ENCODE assay signal across 19 cellular contexts in the genomic region with DNA sequence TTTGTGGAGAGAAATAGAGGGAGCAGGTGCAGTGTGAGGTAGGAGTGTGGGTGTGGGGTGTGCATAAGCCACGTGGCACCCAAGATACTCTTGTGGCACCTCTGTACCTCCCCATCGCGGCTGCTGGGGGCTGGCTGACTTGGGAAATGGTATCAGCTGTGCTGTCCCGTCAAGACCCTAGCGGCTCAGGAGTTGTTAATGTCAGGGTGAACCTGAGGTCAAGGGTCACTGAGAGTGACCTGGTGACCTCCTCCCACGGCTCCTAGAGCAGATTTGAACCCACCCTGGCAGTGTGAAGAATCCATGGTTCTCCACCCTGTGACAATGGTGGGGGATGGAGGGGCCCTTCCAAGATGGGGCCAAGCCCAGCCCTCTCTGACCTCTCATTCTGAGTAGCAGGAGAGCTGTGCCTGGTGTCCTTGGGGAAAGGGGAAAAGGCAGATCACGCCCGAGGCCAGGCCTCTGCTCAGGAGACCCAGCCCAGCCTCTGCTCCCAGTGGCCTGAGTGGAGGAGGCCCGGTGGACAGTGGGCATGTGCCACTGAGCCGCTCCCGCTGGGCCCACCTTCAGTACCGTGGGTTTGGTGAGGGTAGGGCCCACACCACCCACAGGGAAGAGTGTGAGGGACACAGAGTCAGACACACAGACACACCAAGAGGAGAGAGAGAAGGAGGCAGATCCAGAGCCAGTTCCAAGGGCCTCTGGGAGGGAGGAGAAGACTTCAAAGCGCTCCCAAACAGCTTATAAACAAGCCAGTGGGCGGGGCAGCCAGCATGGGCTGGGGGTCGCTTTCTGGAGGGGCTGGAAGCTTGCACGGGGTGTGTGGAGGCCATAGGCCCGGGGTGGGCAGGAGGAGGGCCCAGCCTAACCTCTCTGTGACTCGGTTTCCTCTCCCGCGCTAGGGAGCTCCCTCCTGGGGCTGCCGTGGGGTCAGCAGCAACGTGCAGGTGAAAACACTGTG. TPM values are rescaled to one million over a fixed set of nuclear protein-coding genes. Genes with fewer than 3 reads are reported as not detected.
"Had no signal": no experiment of that assay in that cellular context is flagged by ENCODE, and none has a peak within 500 bp of the region (broad histone marks: within the 10 kb centered on the region; RNA-seq: fewer than 3 reads in every experiment).

No MANE protein-coding gene starts in this region.

- ATAC-seq: activated CD8-positive, alpha-beta T cell treated with anti-CD3 and anti-CD28 coated beads for 36 hours; gastrocnemius medialis; naive thymus-derived CD4-positive, alpha-beta T cell; stimulated activated naive CD8-positive, alpha-beta T cell treated with anti-CD3 and anti-CD28 coated beads, Interleukin-15, amount 100 ng/mL, for 72 hours had no signal

- H3K27ac ChIP-seq: adrenal gland, epithelial cell of prostate, gastrocnemius medialis, upper lobe of right lung had no signal

- H3K27me3 ChIP-seq: adrenal gland, gastrocnemius medialis, testis, upper lobe of right lung had no signal

- H3K36me3 Mint-ChIP-seq: naive thymus-derived CD4-positive, alpha-beta T cell had no signal

- H3K9me3 ChIP-seq: adrenal gland, gastrocnemius medialis, testis, upper lobe of right lung had no signal

- H3K4me3 Mint-ChIP-seq: activated CD8-positive, alpha-beta T cell treated with anti-CD3 and anti-CD28 coated beads for 36 hours; naive thymus-derived CD4-positive, alpha-beta T cell; stimulated activated naive CD8-positive, alpha-beta T cell treated with anti-CD3 and anti-CD28 coated beads, Interleukin-15, amount 100 ng/mL, for 72 hours had no signal

- H3K4me1 ChIP-seq: adrenal gland had no signal

- H3K27ac Mint-ChIP-seq: activated CD8-positive, alpha-beta T cell treated with anti-CD3 and anti-CD28 coated beads for 36 hours; naive thymus-derived CD4-positive, alpha-beta T cell had no signal

- H3K9me3 Mint-ChIP-seq: activated CD8-positive, alpha-beta T cell treated with anti-CD3 and anti-CD28 coated beads for 36 hours; naive thymus-derived CD4-positive, alpha-beta T cell; stimulated activated naive CD8-positive, alpha-beta T cell treated with anti-CD3 and anti-CD28 coated beads, Interleukin-15, amount 100 ng/mL, for 72 hours had no signal

- H3K36me3 ChIP-seq: adrenal gland, gastrocnemius medialis, upper lobe of right lung had no signal

- H3K4me3 ChIP-seq: adrenal gland, gastrocnemius medialis, lung, skin epidermis, upper lobe of right lung had no signal

- DNase-seq: activated CD4-positive, alpha-beta T cell treated with anti-CD3 and anti-CD28 coated beads for 4 hours; activated CD8-positive, alpha-beta memory T cell treated with anti-CD3 and anti-CD28 coated beads, Interleukin-2, amount 50 U/mL, for 4 hours; activated CD8-positive, alpha-beta T cell treated with anti-CD3 and anti-CD28 coated beads for 36 hours; activated naive CD4-positive, alpha-beta T cell treated with Interleukin-2 at 50 U/mL for 16 hours; adrenal gland; effector memory CD4-positive, alpha-beta T cell; gastrocnemius medialis; hippocampal formation; naive thymus-derived CD4-positive, alpha-beta T cell; occipital lobe; stimulated activated CD4-positive, alpha-beta T cell treated with anti-CD3 and anti-CD28 coated beads, Interleukin-4, amount 100 ng/mL, for 4 hours; stimulated activated naive CD8-positive, alpha-beta T cell treated with anti-CD3 and anti-CD28 coated beads, Interleukin-15, amount 100 ng/mL, for 72 hours; T-helper 9 cell; testis; upper lobe of right lung had no signal

RNA-seq across cellular contexts. Expression of gene WFIKKN2, which starts 2.8 kb away (rescaled TPM):
- total RNA-seq: activated CD8-positive, alpha-beta T cell treated with anti-CD3 and anti-CD28 coated beads for 36 hours; mononuclear cell; naive thymus-derived CD4-positive, alpha-beta T cell had no signal
- polyA plus RNA-seq: naive thymus-derived CD4-positive, alpha-beta T cell had no signal
